ENCODE assay signal across 8 cellular contexts in genomic region chr2:215436705-215437570, GRCh38. TPM values are rescaled to one million over a fixed set of nuclear protein-coding genes. Genes with fewer than 3 reads are reported as not detected.
DNase-seq lines count a peak whose midpoint lies in the region; TF ChIP-seq lines count a peak whose summit lies in the region.

No MANE protein-coding gene starts in this region.

- no peaks in the 10 kb centered on the region for H4K20me1 ChIP-seq in MM.1S (ENCODE audit: insufficient read depth, low read length)

- H3K36me3 ChIP-seq in MM.1S (replicated peaks; ENCODE audit: insufficient read depth, low read length) (no peaks in the 10 kb centered on the region), mesenchymal stem cell (ENCODE audit: control insufficient read depth in 1 of 2, insufficient read depth in 2 of 2, low read depth in 1 of 2, low read length in 2 of 2) (peaks cover 0 to 33% of the 10 kb centered on the region in 2 experiments), vagina (no peaks in the 10 kb centered on the region)

- no peak overlapping the region for H3K23ac ChIP-seq in mesenchymal stem cell (ENCODE audit: low read length in 2 of 2)

- peak overlapping the region; percentile 18; the same call in 1 of the 2 replicates for H3K9ac ChIP-seq in MM.1S (ENCODE audit: low read length)
- peak overlapping the region; percentile 92 for H3K9ac ChIP-seq in mesenchymal stem cell (ENCODE audit: low read length)

- H2AFZ ChIP-seq in MM.1S (ENCODE audit: low read length) (peak overlapping the region; percentile 34), mesenchymal stem cell (ENCODE audit: low read depth, low read length) (peak overlapping the region; percentile 31)

- H3K4me2 ChIP-seq in MM.1S (ENCODE audit: low read depth, low read length) (peak overlapping the region; percentile 61), mesenchymal stem cell (ENCODE audit: low read length, poor library complexity, severe bottlenecking) (peak overlapping the region; percentile 73)

- 0 out of 2 replicates have a peak, but pooled peaks cover 7% of the 10 kb centered on the region for H3F3A ChIP-seq in MM.1S (ENCODE audit: insufficient read depth, low read length)

- H3K4me1 ChIP-seq in MM.1S (ENCODE audit: low read length) (peaks cover 16% of the 10 kb centered on the region), mesenchymal stem cell (ENCODE audit: control insufficient read depth, insufficient read depth, low read depth, low read length) (no peaks in the 10 kb centered on the region), vagina (peaks cover 25% of the 10 kb centered on the region)

- peak; percentile 3 to 13 for DNase-seq in activated CD4-positive, alpha-beta T cell treated with anti-CD3 and anti-CD28 coated beads, Interleukin-2, amount 50 U/mL, for 48 hours
- no peak for DNase-seq in activated CD4-positive, alpha-beta T cell treated with anti-CD3 and anti-CD28 coated beads for 1 hour
- peak; percentile 26 for DNase-seq in MM.1S
- DNase-seq in mesenchymal stem cell, result peak; percentile 43
- DNase-seq in vagina (ENCODE audit: extremely low spot score in 2 of 2), result no peak
- no peak for DNase-seq in NCI-H1105 (lab: John Stamatoyannopoulos, UW)
- no peak for DNase-seq in NCI-H1105 treated with DMSO at 0.1 percent for 48 hours (lab: John Stamatoyannopoulos, UW)

- peak overlapping the region; percentile 88 for H2AK5ac ChIP-seq in mesenchymal stem cell (ENCODE audit: low read length, severe bottlenecking)

- peak overlapping the region; percentile 84 for H4K91ac ChIP-seq in mesenchymal stem cell (ENCODE audit: low read length)

- WGBS in mesenchymal stem cell, result 6% methylated on average over 16 of the region's 22 CpGs

- peak overlapping the region; percentile 95 for H2BK5ac ChIP-seq in mesenchymal stem cell (ENCODE audit: low read depth, low read length, poor library complexity, severe bottlenecking)

- peak overlapping the region; percentile 45 for H4K8ac ChIP-seq in mesenchymal stem cell (ENCODE audit: low read length)

- H3K27ac ChIP-seq in MM.1S (ENCODE audit: low read length), result no peak overlapping the region
- H3K27ac ChIP-seq in cingulate gyrus (ENCODE audit: low read depth, low read length), result peak overlapping the region; percentile 70
- peak overlapping the region; percentile 99 for H3K27ac ChIP-seq in mesenchymal stem cell (ENCODE audit: low read length, poor library complexity, severe bottlenecking)
- H3K27ac ChIP-seq in vagina, result peak overlapping the region; percentile 75

- intact Hi-C loops in vagina (cut with DNase I), result no loop called here

- TF ChIP-seq CTCF in MM.1S (IDR thresholded peaks at IDR 0.05; ENCODE audit: low read length) (no peak), vagina (IDR thresholded peaks at IDR 0.05) (no peak)

- no peaks in the 10 kb centered on the region for H3K79me2 ChIP-seq in MM.1S (ENCODE audit: low read length)

- no peaks in the 10 kb centered on the region for H3K9me3 ChIP-seq in MM.1S (replicated peaks; ENCODE audit: insufficient read depth, low read length)
- H3K9me3 ChIP-seq in mesenchymal stem cell (ENCODE audit: control insufficient read depth, low read length), result no peaks in the 10 kb centered on the region
- no peaks in the 10 kb centered on the region for H3K9me3 ChIP-seq in vagina

- H3K27me3 ChIP-seq in MM.1S (replicated peaks; ENCODE audit: insufficient read depth, low read length), result peaks cover 25% of the 10 kb centered on the region
- H3K27me3 ChIP-seq in mesenchymal stem cell (ENCODE audit: control insufficient read depth in 1 of 2, insufficient read depth in 1 of 2, low read length in 2 of 2), result no peaks in the 10 kb centered on the region
- H3K27me3 ChIP-seq in vagina, result no peaks in the 10 kb centered on the region

- H3K4ac ChIP-seq in mesenchymal stem cell (ENCODE audit: low read depth in 1 of 2, low read length in 2 of 2), result peak overlapping the region; percentile 79 to 89

- peak overlapping the region; percentile 71 to 97 for H3K18ac ChIP-seq in mesenchymal stem cell (ENCODE audit: low read depth in 1 of 2, low read length in 2 of 2)

- no peak overlapping the region for H2BK12ac ChIP-seq in mesenchymal stem cell (ENCODE audit: low read length in 2 of 2)

- peak overlapping the region; percentile 73 for H2BK15ac ChIP-seq in mesenchymal stem cell (ENCODE audit: low read depth, poor library complexity, severe bottlenecking)

- H3K4me3 ChIP-seq in MM.1S (ENCODE audit: low read length) (peak overlapping the region; percentile 56), mesenchymal stem cell (ENCODE audit: insufficient read depth in 1 of 2, low read depth in 1 of 2, low read length in 2 of 2) (peak overlapping the region; percentile 54 to 73), vagina (peak overlapping the region; percentile 55 to 76)

- H3K79me1 ChIP-seq in mesenchymal stem cell (replicated peaks; ENCODE audit: low read length, poor library complexity, severe bottlenecking), result peaks cover 1% of the 10 kb centered on the region

- H3K9me2 ChIP-seq in MM.1S (replicated peaks; ENCODE audit: insufficient read depth, low read length), result no peaks in the 10 kb centered on the region

- H2BK120ac ChIP-seq in mesenchymal stem cell (ENCODE audit: low read depth, low read length), result peak overlapping the region; percentile 75

- H3K14ac ChIP-seq in mesenchymal stem cell (ENCODE audit: low read length in 2 of 2), result peak overlapping the region in 1 of 2 experiments; percentile 93

- TF ChIP-seq POLR2A in vagina (IDR thresholded peaks at IDR 0.05), result no peak

RNA-seq across cellular contexts. Expression of gene FN1, which starts 1.1 kb away (rescaled TPM):
- polyA plus RNA-seq in mesenchymal stem cell (2013, experiment 1 of 2), result 1,493 TPM
- polyA plus RNA-seq in mesenchymal stem cell (2013, experiment 2 of 2), result 1,327 TPM
- total RNA-seq in vagina, result 292 TPM

Comparison
In these comparisons a context has a peak if more than half of its experiments do, and no peak if none do; other contexts are left out.
1. DNase-seq: peak in activated CD4-positive, alpha-beta T cell treated with anti-CD3 and anti-CD28 coated beads, Interleukin-2, amount 50 U/mL, for 48 hours (2 of 2), MM.1S (single experiment) and mesenchymal stem cell (single experiment); none in activated CD4-positive, alpha-beta T cell treated with anti-CD3 and anti-CD28 coated beads for 1 hour (single experiment), vagina (0 of 2), NCI-H1105 (single experiment) and NCI-H1105 treated with DMSO at 0.1 percent for 48 hours (single experiment).
2. Peak in every context shown above with its lines, with median percentiles within 50 percentile points of each other: H3K4me3 ChIP-seq.